In genomic region chr4:164012396-164013027, GRCh38 we compare ENCODE assay signal across 8 cellular contexts.
DNase-seq lines count a peak whose midpoint lies in the region; ATAC-seq and TF ChIP-seq lines count a peak whose summit lies in the region.

No MANE protein-coding gene starts in this region.

- peak; percentile 41 for TF ChIP-seq CTCF in endothelial cell (IDR thresholded peaks at IDR 0.05; ENCODE audit: unreplicated experiment)

- no peak overlapping the region for H3K9ac ChIP-seq in NT2/D1 (ENCODE audit: insufficient read length, low read depth)

- no peaks in the 10 kb centered on the region for H3K27me3 ChIP-seq in NT2/D1 (ENCODE audit: insufficient read depth, insufficient read length)

- no peaks in the 10 kb centered on the region for H3K36me3 ChIP-seq in NT2/D1 (ENCODE audit: insufficient read depth, insufficient read length, low read length)

- no peak overlapping the region for H3K4me3 ChIP-seq in NT2/D1 (ENCODE audit: insufficient read length, low read depth)

- H3K4me3 Mint-ChIP-seq in endothelial cell (ENCODE audit: unreplicated experiment), result no peak overlapping the region
- no peak overlapping the region for H3K4me3 Mint-ChIP-seq in stimulated activated memory B cell treated with anti-CD40 and anti-IgM and Interleukin-4, amounts not matched to agents 10 μg/mL and 1 μg/mL and 100 μg/mL, for 72 hours

- no peaks in the 10 kb centered on the region for H3K4me1 Mint-ChIP-seq in endothelial cell (ENCODE audit: unreplicated experiment)
- peaks cover 6% of the 10 kb centered on the region for H3K4me1 Mint-ChIP-seq in stimulated activated memory B cell treated with anti-CD40 and anti-IgM and Interleukin-4, amounts not matched to agents 10 μg/mL and 1 μg/mL and 100 μg/mL, for 72 hours

- no peaks in the 10 kb centered on the region for H3K9me3 Mint-ChIP-seq in endothelial cell (ENCODE audit: unreplicated experiment)
- peaks cover 9% of the 10 kb centered on the region for H3K9me3 Mint-ChIP-seq in stimulated activated memory B cell treated with anti-CD40 and anti-IgM and Interleukin-4, amounts not matched to agents 10 μg/mL and 1 μg/mL and 100 μg/mL, for 72 hours

- intact Hi-C loops in posterior vena cava (cut with DNase I), result no loop called here

- peaks cover 2% of the 10 kb centered on the region for H3K27me3 Mint-ChIP-seq in endothelial cell (ENCODE audit: unreplicated experiment)
- no peaks in the 10 kb centered on the region for H3K27me3 Mint-ChIP-seq in stimulated activated memory B cell treated with anti-CD40 and anti-IgM and Interleukin-4, amounts not matched to agents 10 μg/mL and 1 μg/mL and 100 μg/mL, for 72 hours

- no peak overlapping the region for H3K27ac Mint-ChIP-seq in endothelial cell (ENCODE audit: unreplicated experiment)
- no peak overlapping the region for H3K27ac Mint-ChIP-seq in stimulated activated memory B cell treated with anti-CD40 and anti-IgM and Interleukin-4, amounts not matched to agents 10 μg/mL and 1 μg/mL and 100 μg/mL, for 72 hours

- peaks cover 2% of the 10 kb centered on the region for H3K4me1 ChIP-seq in NT2/D1 (ENCODE audit: insufficient read depth, insufficient read length)

- peak; percentile 32 to 44 for DNase-seq in NCI-H2081 (lab: John Stamatoyannopoulos, UW)
- no peak for DNase-seq in NCI-H2081 treated with DMSO at 0.1 percent for 48 hours (lab: John Stamatoyannopoulos, UW)
- peak; percentile 48 for DNase-seq in NT2/D1 (ENCODE audit: low read depth, low spot score)
- DNase-seq in endothelial cell (ENCODE audit: low spot score), result peak; percentile 58
- no peak for DNase-seq in cerebellum (ENCODE audit: low spot score)
- DNase-seq in posterior vena cava (ENCODE audit: low spot score), result no peak

- H3K9me3 ChIP-seq in NT2/D1 (ENCODE audit: insufficient read depth, low read length), result no peaks in the 10 kb centered on the region

- ATAC-seq in HG02759 (IDR thresholded peaks at IDR 0.05; ENCODE audit: unreplicated experiment), result peak; percentile 78
- ATAC-seq in stimulated activated memory B cell treated with anti-CD40 and anti-IgM and Interleukin-4, amounts not matched to agents 10 μg/mL and 1 μg/mL and 100 μg/mL, for 72 hours, result peak; percentile 76

- no peaks in the 10 kb centered on the region for H3K36me3 Mint-ChIP-seq in endothelial cell (ENCODE audit: low read depth, unreplicated experiment)
- no peaks in the 10 kb centered on the region for H3K36me3 Mint-ChIP-seq in stimulated activated memory B cell treated with anti-CD40 and anti-IgM and Interleukin-4, amounts not matched to agents 10 μg/mL and 1 μg/mL and 100 μg/mL, for 72 hours

Comparison
In these comparisons a context has a peak if more than half of its experiments do, and no peak if none do; other contexts are left out.
1. DNase-seq: peak in NCI-H2081 (2 of 2), NT2/D1 (single experiment) and endothelial cell (single experiment); none in NCI-H2081 treated with DMSO at 0.1 percent for 48 hours (single experiment), cerebellum (single experiment) and posterior vena cava (single experiment).